In the genomic region with DNA sequence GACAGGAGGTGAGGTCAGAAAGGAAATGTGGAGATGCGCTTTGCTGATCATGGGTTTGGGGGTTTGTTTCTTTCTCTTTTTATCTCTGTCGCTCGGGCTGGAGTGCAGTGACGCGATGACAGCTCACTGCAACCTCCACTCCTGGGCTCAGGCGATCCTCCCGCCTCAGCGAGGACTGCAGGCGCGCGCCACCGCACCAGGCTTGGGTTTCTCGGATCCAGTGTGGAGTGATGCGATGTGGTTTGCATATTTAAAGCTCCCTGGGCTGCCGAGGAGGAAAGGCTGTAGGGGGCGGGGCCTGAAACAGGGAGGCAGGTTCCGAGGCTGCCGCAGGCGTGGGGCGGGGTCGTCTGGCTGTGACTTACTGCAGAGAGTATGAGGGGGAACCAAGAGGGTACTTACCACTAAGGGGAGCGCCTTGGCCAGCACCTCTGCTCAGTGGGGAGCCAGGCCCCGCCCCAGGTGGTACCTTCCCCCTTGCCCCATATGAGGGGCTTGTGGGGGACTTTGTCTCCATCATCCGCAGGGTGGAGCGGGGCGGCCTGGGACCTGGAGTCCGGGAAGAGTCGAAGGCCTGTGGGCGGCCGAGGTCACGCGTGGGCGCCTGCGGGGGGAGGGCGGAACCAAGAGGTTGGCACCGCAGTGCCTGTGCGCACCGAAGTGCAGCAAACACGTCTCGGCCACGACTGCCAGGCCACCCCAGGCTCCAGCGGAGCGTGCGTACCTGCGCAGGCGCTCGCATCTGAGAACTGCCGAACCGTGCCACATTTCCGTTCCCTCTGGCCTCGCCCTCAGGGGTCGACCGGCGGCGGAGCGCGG, we compare ENCODE assay signal across 1 cellular context.
TF ChIP-seq lines count a peak whose summit lies in the region.

No MANE protein-coding gene starts in this region.

TF ChIP-seq in GM12878, 131 proteins besides CTCF, POLR2A, EP300 and RAD21 (continued from another document and continues in another):
- TF ChIP-seq, protein P1, sequence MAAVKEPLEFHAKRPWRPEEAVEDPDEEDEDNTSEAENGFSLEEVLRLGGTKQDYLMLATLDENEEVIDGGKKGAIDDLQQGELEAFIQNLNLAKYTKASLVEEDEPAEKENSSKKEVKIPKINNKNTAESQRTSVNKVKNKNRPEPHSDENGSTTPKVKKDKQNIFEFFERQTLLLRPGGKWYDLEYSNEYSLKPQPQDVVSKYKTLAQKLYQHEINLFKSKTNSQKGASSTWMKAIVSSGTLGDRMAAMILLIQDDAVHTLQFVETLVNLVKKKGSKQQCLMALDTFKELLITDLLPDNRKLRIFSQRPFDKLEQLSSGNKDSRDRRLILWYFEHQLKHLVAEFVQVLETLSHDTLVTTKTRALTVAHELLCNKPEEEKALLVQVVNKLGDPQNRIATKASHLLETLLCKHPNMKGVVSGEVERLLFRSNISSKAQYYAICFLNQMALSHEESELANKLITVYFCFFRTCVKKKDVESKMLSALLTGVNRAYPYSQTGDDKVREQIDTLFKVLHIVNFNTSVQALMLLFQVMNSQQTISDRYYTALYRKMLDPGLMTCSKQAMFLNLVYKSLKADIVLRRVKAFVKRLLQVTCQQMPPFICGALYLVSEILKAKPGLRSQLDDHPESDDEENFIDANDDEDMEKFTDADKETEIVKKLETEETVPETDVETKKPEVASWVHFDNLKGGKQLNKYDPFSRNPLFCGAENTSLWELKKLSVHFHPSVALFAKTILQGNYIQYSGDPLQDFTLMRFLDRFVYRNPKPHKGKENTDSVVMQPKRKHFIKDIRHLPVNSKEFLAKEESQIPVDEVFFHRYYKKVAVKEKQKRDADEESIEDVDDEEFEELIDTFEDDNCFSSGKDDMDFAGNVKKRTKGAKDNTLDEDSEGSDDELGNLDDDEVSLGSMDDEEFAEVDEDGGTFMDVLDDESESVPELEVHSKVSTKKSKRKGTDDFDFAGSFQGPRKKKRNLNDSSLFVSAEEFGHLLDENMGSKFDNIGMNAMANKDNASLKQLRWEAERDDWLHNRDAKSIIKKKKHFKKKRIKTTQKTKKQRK (IDR thresholded peaks at IDR 0.05; ENCODE audit: low read depth, low read length) = no peak
- TF ChIP-seq CBX5 (IDR thresholded peaks at IDR 0.05; ENCODE audit: low read depth) (peak; percentile 73; the same call in 1 of the 2 replicates), SIN3A (IDR thresholded peaks at IDR 0.05; ENCODE audit: low read depth, low read length) (no peak), MYB (IDR thresholded peaks at IDR 0.05; ENCODE audit: borderline replicate concordance, low read depth, low read length) (no peak), BACH1 (IDR thresholded peaks at IDR 0.05; ENCODE audit: borderline replicate concordance) (peak; percentile 84), FOXK2 (IDR thresholded peaks at IDR 0.05) (no peak), JUNB (IDR thresholded peaks at IDR 0.05) (no peak), NR2F1 (conservative IDR thresholded peaks at IDR 0.05) (peak; percentile 89), CEBPB (IDR thresholded peaks at IDR 0.05; ENCODE audit: borderline replicate concordance in 1 of 2, low read depth in 2 of 2, low read length in 2 of 2) (no peak), ZBED1 (IDR thresholded peaks at IDR 0.05; ENCODE audit: borderline replicate concordance) (no peak; the same call in 1 of the 2 replicates), HDAC6 (IDR thresholded peaks at IDR 0.05; ENCODE audit: unreplicated experiment) (no peak), SP1 (IDR thresholded peaks at IDR 0.05; ENCODE audit: low read depth, low read length) (no peak), RAD51 (IDR thresholded peaks at IDR 0.05) (no peak), SUZ12 (IDR thresholded peaks at IDR 0.05; ENCODE audit: unreplicated experiment) (no peak), GATAD2B (conservative IDR thresholded peaks at IDR 0.05; ENCODE audit: low read depth) (peak; percentile 89), PAX8 (IDR thresholded peaks at IDR 0.05) (no peak), EGR1 (IDR thresholded peaks at IDR 0.05; ENCODE audit: borderline replicate concordance in 1 of 2, low read depth in 2 of 2, low read length in 2 of 2) (peak in 1 of 2 experiments; percentile 71; a peak in 2 of 3 replicates), CREB1 (IDR thresholded peaks at IDR 0.05; ENCODE audit: low read depth) (peak; percentile 87), NFXL1 (IDR thresholded peaks at IDR 0.05; ENCODE audit: borderline replicate concordance) (no peak), CREM (IDR thresholded peaks at IDR 0.05; ENCODE audit: low read depth) (peak; percentile 45; the same call in 1 of the 2 replicates), IKZF1 (conservative IDR thresholded peaks at IDR 0.05) (peak; percentile 72), SIX5 (IDR thresholded peaks at IDR 0.05; ENCODE audit: low read depth, low read length, severe bottlenecking) (no peak), MTA3 (IDR thresholded peaks at IDR 0.05; ENCODE audit: borderline replicate concordance, low read length) (peak; percentile 18; the same call in 1 of the 2 replicates), BHLHE40 (IDR thresholded peaks at IDR 0.05; ENCODE audit: borderline replicate concordance in 1 of 2, low read depth in 2 of 2, low read length in 1 of 2) (peak in 1 of 2 experiments; percentile 90; a peak in 3 of 4 replicates), JUND (IDR thresholded peaks at IDR 0.05; ENCODE audit: low read depth, low read length) (no peak), HDGF (IDR thresholded peaks at IDR 0.05) (no peak), ASH2L (IDR thresholded peaks at IDR 0.05; ENCODE audit: borderline replicate concordance, low read depth) (no peak), DPF2 (IDR thresholded peaks at IDR 0.05) (peak; percentile 82), KAT2A (conservative IDR thresholded peaks at IDR 0.05; ENCODE audit: control insufficient read depth, low read depth, low read length) (no peak), NFIC (IDR thresholded peaks at IDR 0.05; ENCODE audit: low read depth, low read length) (no peak), SMC3 (IDR thresholded peaks at IDR 0.05; ENCODE audit: borderline replicate concordance, low read length) (no peak), ZNF217 (IDR thresholded peaks at IDR 0.05) (no peak), RFX5 (IDR thresholded peaks at IDR 0.05; ENCODE audit: low read depth, low read length) (no peak), RELA (IDR thresholded peaks at IDR 0.05; ENCODE audit: borderline replicate concordance, partially characterized antibody) (no peak), SMAD5 (IDR thresholded peaks at IDR 0.05; ENCODE audit: low read depth) (no peak), POU2F2 (IDR thresholded peaks at IDR 0.05; ENCODE audit: borderline replicate concordance, low read depth, low read length) (peak; percentile 46; the same call in 1 of the 3 replicates)
- TF ChIP-seq, protein P2, sequence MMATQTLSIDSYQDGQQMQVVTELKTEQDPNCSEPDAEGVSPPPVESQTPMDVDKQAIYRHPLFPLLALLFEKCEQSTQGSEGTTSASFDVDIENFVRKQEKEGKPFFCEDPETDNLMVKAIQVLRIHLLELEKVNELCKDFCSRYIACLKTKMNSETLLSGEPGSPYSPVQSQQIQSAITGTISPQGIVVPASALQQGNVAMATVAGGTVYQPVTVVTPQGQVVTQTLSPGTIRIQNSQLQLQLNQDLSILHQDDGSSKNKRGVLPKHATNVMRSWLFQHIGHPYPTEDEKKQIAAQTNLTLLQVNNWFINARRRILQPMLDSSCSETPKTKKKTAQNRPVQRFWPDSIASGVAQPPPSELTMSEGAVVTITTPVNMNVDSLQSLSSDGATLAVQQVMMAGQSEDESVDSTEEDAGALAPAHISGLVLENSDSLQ (IDR thresholded peaks at IDR 0.05) = peak; percentile 65; the same call in 1 of the 2 replicates
- TF ChIP-seq, protein P3, sequence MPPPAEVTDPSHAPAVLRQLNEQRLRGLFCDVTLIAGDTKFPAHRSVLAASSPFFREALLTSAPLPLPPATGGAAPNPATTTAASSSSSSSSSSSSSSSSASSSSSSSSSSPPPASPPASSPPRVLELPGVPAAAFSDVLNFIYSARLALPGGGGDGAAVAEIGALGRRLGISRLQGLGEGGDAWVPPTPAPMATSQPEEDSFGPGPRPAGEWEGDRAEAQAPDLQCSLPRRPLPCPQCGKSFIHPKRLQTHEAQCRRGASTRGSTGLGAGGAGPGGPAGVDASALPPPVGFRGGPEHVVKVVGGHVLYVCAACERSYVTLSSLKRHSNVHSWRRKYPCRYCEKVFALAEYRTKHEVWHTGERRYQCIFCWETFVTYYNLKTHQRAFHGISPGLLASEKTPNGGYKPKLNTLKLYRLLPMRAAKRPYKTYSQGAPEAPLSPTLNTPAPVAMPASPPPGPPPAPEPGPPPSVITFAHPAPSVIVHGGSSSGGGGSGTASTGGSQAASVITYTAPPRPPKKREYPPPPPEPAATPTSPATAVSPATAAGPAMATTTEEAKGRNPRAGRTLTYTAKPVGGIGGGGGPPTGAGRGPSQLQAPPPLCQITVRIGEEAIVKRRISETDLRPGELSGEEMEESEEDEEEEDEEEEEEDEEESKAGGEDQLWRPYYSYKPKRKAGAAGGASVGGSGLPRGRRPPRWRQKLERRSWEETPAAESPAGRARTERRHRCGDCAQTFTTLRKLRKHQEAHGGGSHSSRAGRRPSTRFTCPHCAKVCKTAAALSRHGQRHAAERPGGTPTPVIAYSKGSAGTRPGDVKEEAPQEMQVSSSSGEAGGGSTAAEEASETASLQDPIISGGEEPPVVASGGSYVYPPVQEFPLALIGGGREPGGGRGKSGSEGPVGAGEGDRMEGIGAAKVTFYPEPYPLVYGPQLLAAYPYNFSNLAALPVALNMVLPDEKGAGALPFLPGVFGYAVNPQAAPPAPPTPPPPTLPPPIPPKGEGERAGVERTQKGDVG (CRISPR knock-in tag; IDR thresholded peaks at IDR 0.05) = no peak
- TF ChIP-seq, protein P4, sequence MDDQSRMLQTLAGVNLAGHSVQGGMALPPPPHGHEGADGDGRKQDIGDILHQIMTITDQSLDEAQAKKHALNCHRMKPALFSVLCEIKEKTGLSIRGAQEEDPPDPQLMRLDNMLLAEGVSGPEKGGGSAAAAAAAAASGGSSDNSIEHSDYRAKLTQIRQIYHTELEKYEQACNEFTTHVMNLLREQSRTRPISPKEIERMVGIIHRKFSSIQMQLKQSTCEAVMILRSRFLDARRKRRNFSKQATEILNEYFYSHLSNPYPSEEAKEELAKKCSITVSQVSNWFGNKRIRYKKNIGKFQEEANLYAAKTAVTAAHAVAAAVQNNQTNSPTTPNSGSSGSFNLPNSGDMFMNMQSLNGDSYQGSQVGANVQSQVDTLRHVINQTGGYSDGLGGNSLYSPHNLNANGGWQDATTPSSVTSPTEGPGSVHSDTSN (IDR thresholded peaks at IDR 0.05; ENCODE audit: insufficient replicate concordance, low read depth, low read length) = no peak
- TF ChIP-seq, protein P5, sequence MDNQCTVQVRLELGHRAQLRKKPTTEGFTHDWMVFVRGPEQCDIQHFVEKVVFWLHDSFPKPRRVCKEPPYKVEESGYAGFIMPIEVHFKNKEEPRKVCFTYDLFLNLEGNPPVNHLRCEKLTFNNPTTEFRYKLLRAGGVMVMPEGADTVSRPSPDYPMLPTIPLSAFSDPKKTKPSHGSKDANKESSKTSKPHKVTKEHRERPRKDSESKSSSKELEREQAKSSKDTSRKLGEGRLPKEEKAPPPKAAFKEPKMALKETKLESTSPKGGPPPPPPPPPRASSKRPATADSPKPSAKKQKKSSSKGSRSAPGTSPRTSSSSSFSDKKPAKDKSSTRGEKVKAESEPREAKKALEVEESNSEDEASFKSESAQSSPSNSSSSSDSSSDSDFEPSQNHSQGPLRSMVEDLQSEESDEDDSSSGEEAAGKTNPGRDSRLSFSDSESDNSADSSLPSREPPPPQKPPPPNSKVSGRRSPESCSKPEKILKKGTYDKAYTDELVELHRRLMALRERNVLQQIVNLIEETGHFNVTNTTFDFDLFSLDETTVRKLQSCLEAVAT (IDR thresholded peaks at IDR 0.05) = no peak
- TF ChIP-seq, protein P6, sequence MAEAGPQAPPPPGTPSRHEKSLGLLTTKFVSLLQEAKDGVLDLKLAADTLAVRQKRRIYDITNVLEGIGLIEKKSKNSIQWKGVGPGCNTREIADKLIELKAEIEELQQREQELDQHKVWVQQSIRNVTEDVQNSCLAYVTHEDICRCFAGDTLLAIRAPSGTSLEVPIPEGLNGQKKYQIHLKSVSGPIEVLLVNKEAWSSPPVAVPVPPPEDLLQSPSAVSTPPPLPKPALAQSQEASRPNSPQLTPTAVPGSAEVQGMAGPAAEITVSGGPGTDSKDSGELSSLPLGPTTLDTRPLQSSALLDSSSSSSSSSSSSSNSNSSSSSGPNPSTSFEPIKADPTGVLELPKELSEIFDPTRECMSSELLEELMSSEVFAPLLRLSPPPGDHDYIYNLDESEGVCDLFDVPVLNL (IDR thresholded peaks at IDR 0.05; ENCODE audit: low read depth, low read length) = no peak
- TF ChIP-seq, protein P7, sequence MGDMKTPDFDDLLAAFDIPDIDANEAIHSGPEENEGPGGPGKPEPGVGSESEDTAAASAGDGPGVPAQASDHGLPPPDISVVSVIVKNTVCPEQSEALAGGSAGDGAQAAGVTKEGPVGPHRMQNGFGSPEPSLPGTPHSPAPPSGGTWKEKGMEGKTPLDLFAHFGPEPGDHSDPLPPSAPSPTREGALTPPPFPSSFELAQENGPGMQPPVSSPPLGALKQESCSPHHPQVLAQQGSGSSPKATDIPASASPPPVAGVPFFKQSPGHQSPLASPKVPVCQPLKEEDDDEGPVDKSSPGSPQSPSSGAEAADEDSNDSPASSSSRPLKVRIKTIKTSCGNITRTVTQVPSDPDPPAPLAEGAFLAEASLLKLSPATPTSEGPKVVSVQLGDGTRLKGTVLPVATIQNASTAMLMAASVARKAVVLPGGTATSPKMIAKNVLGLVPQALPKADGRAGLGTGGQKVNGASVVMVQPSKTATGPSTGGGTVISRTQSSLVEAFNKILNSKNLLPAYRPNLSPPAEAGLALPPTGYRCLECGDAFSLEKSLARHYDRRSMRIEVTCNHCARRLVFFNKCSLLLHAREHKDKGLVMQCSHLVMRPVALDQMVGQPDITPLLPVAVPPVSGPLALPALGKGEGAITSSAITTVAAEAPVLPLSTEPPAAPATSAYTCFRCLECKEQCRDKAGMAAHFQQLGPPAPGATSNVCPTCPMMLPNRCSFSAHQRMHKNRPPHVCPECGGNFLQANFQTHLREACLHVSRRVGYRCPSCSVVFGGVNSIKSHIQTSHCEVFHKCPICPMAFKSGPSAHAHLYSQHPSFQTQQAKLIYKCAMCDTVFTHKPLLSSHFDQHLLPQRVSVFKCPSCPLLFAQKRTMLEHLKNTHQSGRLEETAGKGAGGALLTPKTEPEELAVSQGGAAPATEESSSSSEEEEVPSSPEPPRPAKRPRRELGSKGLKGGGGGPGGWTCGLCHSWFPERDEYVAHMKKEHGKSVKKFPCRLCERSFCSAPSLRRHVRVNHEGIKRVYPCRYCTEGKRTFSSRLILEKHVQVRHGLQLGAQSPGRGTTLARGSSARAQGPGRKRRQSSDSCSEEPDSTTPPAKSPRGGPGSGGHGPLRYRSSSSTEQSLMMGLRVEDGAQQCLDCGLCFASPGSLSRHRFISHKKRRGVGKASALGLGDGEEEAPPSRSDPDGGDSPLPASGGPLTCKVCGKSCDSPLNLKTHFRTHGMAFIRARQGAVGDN (IDR thresholded peaks at IDR 0.05) = peak; percentile 87
- TF ChIP-seq, protein P8, sequence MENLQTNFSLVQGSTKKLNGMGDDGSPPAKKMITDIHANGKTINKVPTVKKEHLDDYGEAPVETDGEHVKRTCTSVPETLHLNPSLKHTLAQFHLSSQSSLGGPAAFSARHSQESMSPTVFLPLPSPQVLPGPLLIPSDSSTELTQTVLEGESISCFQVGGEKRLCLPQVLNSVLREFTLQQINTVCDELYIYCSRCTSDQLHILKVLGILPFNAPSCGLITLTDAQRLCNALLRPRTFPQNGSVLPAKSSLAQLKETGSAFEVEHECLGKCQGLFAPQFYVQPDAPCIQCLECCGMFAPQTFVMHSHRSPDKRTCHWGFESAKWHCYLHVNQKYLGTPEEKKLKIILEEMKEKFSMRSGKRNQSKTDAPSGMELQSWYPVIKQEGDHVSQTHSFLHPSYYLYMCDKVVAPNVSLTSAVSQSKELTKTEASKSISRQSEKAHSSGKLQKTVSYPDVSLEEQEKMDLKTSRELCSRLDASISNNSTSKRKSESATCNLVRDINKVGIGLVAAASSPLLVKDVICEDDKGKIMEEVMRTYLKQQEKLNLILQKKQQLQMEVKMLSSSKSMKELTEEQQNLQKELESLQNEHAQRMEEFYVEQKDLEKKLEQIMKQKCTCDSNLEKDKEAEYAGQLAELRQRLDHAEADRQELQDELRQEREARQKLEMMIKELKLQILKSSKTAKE (IDR thresholded peaks at IDR 0.05; ENCODE audit: low read depth, poor library complexity, severe bottlenecking) = no peak
